ENCODE assay signal across 19 cellular contexts in the genomic region with DNA sequence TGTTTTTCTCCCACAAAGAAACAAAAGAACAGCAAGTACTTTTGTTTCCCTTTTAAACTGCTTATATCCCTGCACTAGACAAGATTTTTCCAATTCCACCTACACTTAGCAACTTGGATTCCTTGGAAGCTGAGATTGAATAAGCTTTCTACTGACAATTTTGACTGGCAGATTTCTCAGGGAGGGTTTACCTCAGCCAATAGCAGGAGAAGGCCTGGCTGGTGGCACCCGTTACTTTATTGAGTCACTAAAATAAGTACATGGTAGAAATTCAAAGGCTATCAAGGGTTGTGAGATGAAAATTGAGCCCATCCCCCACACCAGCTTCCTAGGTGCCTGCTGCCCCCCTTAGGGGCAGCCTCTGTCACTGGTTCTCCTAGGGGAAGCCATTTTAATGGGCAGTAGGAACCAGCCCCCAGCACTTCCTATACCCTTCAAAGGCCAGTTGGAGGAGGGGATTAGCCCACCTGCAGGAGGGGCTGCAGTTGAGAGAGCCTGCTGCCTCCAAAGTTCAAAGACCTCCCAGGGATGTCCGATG.
DNase-seq lines count a peak whose midpoint lies in the region; ATAC-seq lines count a peak whose summit lies in the region.
"Had no signal": no experiment of that assay in that cellular context is flagged by ENCODE, and none has a peak within 500 bp of the region (broad histone marks: within the 10 kb centered on the region; RNA-seq: fewer than 3 reads in every experiment).

No MANE protein-coding gene starts in this region.

- no peak for DNase-seq in activated naive CD4-positive, alpha-beta T cell treated with anti-CD3 and anti-CD28 coated beads, Interleukin-2, amount 50 U/mL, for 72 hours (ENCODE audit: low spot score in 2 of 2)
- no peak for DNase-seq in activated naive CD4-positive, alpha-beta T cell treated with Interleukin-2 at 50 U/mL for 16 hours
- peak; percentile 22 to 26 for DNase-seq in stimulated activated naive CD8-positive, alpha-beta T cell treated with anti-CD3 and anti-CD28 coated beads, Interleukin-15, amount 100 ng/mL, for 72 hours
- DNase-seq in inferior parietal cortex (ENCODE audit: extremely low spot score) = no peak
- DNase-seq: activated CD4-positive, alpha-beta T cell treated with anti-CD3 and anti-CD28 coated beads for 1 hour; CD4-positive, CD25-positive, alpha-beta regulatory T cell; DMS79; NCI-H1417 treated with DMSO at 0.1 percent for 48 hours; NCI-H2171 treated with DMSO at 0.1 percent for 48 hours; NCI-H69; PC-9; sigmoid colon; T-helper 9 cell; uterus had no signal

- no peaks in the 10 kb centered on the region for H3K27me3 Mint-ChIP-seq in activated T-helper 17 cell treated with anti-CD3 and anti-CD28 coated beads, Interleukin-2, amount 50 U/mL, for 72 hours
- no peaks in the 10 kb centered on the region for H3K27me3 Mint-ChIP-seq in stimulated activated naive CD8-positive, alpha-beta T cell treated with anti-CD3 and anti-CD28 coated beads, Interleukin-15, amount 100 ng/mL, for 72 hours
- H3K27me3 Mint-ChIP-seq: CD4-positive, CD25-positive, alpha-beta regulatory T cell had no signal

- H3K27ac Mint-ChIP-seq in activated naive CD4-positive, alpha-beta T cell treated with anti-CD3 and anti-CD28 coated beads, Interleukin-2, amount 50 U/mL, for 72 hours = no peak overlapping the region
- H3K27ac Mint-ChIP-seq in activated T-helper 17 cell treated with anti-CD3 and anti-CD28 coated beads, Interleukin-2, amount 50 U/mL, for 72 hours = no peak overlapping the region
- peak overlapping the region in 1 of 2 donors; percentile 27 for H3K27ac Mint-ChIP-seq in stimulated activated naive CD8-positive, alpha-beta T cell treated with anti-CD3 and anti-CD28 coated beads, Interleukin-15, amount 100 ng/mL, for 72 hours
- H3K27ac Mint-ChIP-seq: CD4-positive, CD25-positive, alpha-beta regulatory T cell had no signal

- peak overlapping the region; percentile 21 for H3K4me3 Mint-ChIP-seq in activated T-helper 17 cell treated with anti-CD3 and anti-CD28 coated beads, Interleukin-2, amount 50 U/mL, for 72 hours
- peak overlapping the region in 1 of 2 donors; percentile 60 for H3K4me3 Mint-ChIP-seq in stimulated activated naive CD8-positive, alpha-beta T cell treated with anti-CD3 and anti-CD28 coated beads, Interleukin-15, amount 100 ng/mL, for 72 hours
- H3K4me3 Mint-ChIP-seq: CD4-positive, CD25-positive, alpha-beta regulatory T cell had no signal

- peaks cover 3 to 6% of the 10 kb centered on the region in 2 donors for H3K36me3 Mint-ChIP-seq in activated naive CD4-positive, alpha-beta T cell treated with anti-CD3 and anti-CD28 coated beads, Interleukin-2, amount 50 U/mL, for 72 hours
- no peaks in the 10 kb centered on the region for H3K36me3 Mint-ChIP-seq in activated T-helper 17 cell treated with anti-CD3 and anti-CD28 coated beads, Interleukin-2, amount 50 U/mL, for 72 hours (ENCODE audit: low read depth)

- peaks cover 3 to 11% of the 10 kb centered on the region in 2 donors for H3K9me3 Mint-ChIP-seq in activated naive CD4-positive, alpha-beta T cell treated with anti-CD3 and anti-CD28 coated beads, Interleukin-2, amount 50 U/mL, for 72 hours
- H3K9me3 Mint-ChIP-seq in activated T-helper 17 cell treated with anti-CD3 and anti-CD28 coated beads, Interleukin-2, amount 50 U/mL, for 72 hours = no peaks in the 10 kb centered on the region
- H3K9me3 Mint-ChIP-seq in stimulated activated naive CD8-positive, alpha-beta T cell treated with anti-CD3 and anti-CD28 coated beads, Interleukin-15, amount 100 ng/mL, for 72 hours = peaks cover 6% of the 10 kb centered on the region in 2 donors

- no peaks in the 10 kb centered on the region for H3K4me1 Mint-ChIP-seq in activated T-helper 17 cell treated with anti-CD3 and anti-CD28 coated beads, Interleukin-2, amount 50 U/mL, for 72 hours
- H3K4me1 Mint-ChIP-seq in stimulated activated naive CD8-positive, alpha-beta T cell treated with anti-CD3 and anti-CD28 coated beads, Interleukin-15, amount 100 ng/mL, for 72 hours = peaks cover 25% of the 10 kb centered on the region
- H3K4me1 Mint-ChIP-seq: CD4-positive, CD25-positive, alpha-beta regulatory T cell had no signal

- ATAC-seq in activated naive CD4-positive, alpha-beta T cell treated with anti-CD3 and anti-CD28 coated beads, Interleukin-2, amount 50 U/mL, for 72 hours = peak; percentile 28 to 36
- ATAC-seq in HG02852 (IDR thresholded peaks at IDR 0.05; ENCODE audit: unreplicated experiment) (peak; percentile 3), GM19452 (IDR thresholded peaks at IDR 0.05; ENCODE audit: unreplicated experiment) (no peak), GM21717 (IDR thresholded peaks at IDR 0.05; ENCODE audit: unreplicated experiment) (no peak)
- peak; percentile 42 for ATAC-seq in activated T-helper 17 cell treated with anti-CD3 and anti-CD28 coated beads, Interleukin-2, amount 50 U/mL, for 72 hours (replicated peaks)
- peak; percentile 64 for ATAC-seq in stimulated activated naive CD8-positive, alpha-beta T cell treated with anti-CD3 and anti-CD28 coated beads, Interleukin-15, amount 100 ng/mL, for 72 hours
- ATAC-seq: naive thymus-derived CD4-positive, alpha-beta T cell had no signal

Comparison
In these comparisons a context has a peak if more than half of its experiments do, and no peak if none do; other contexts are left out.
1. ATAC-seq: peak in activated naive CD4-positive, alpha-beta T cell treated with anti-CD3 and anti-CD28 coated beads, Interleukin-2, amount 50 U/mL, for 72 hours (2 of 2), HG02852 (single experiment), activated T-helper 17 cell treated with anti-CD3 and anti-CD28 coated beads, Interleukin-2, amount 50 U/mL, for 72 hours (single experiment) and stimulated activated naive CD8-positive, alpha-beta T cell treated with anti-CD3 and anti-CD28 coated beads, Interleukin-15, amount 100 ng/mL, for 72 hours (single experiment); none in GM19452 (single experiment) and GM21717 (single experiment).
2. DNase-seq: peak in stimulated activated naive CD8-positive, alpha-beta T cell treated with anti-CD3 and anti-CD28 coated beads, Interleukin-15, amount 100 ng/mL, for 72 hours (2 of 2); none in activated naive CD4-positive, alpha-beta T cell treated with anti-CD3 and anti-CD28 coated beads, Interleukin-2, amount 50 U/mL, for 72 hours (0 of 2), activated naive CD4-positive, alpha-beta T cell treated with Interleukin-2 at 50 U/mL for 16 hours (single experiment) and inferior parietal cortex (single experiment).